Comparison of ENCODE assay signal across 8 cellular contexts in the genomic region with DNA sequence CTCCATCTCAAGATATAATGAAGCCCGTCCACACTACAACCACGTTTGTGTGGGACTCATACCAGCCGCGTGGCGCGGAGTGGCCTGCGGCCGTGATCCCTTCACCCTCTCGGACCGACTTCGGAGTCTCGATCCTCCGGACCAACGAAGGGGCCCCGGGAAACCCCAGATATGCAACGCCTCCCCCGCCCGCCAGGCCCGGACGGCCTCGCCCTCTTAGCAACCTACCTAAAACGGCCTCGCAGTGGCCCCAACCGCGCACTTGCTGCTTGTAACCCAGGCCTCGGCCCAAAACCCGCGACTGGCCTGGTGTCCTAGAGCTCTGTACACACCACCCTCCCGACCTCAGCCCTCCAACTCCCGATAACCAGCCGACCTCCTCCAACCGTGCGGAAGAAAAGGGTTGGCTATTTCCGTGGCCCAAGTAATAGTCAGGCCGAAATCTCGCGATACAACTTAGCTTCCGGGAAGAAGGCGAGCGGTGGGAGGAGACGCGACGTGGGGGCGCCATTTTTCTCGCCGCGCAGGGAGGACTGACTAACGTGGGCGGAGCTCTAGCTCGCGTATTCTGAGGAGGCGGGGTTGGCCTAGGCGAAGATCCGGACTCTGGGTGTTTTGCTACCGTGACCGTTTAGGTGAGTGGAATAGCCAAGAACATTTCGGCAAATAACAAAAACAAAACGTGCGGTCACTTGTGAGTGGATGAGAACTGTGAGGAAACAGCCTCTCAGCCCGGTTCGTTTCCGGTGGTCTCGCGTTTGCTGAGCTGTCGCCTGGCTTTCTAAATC. TPM values are rescaled to one million over a fixed set of nuclear protein-coding genes. Genes with fewer than 3 reads are reported as not detected.
DNase-seq lines count a peak whose midpoint lies in the region; ATAC-seq and TF ChIP-seq lines count a peak whose summit lies in the region.

Gene C11orf54 (plus strand): TSS at position 579 of the 788 bp plus-strand sequence. CDS start 5,722 bp downstream, outside the sequence.
A gene with protein sequence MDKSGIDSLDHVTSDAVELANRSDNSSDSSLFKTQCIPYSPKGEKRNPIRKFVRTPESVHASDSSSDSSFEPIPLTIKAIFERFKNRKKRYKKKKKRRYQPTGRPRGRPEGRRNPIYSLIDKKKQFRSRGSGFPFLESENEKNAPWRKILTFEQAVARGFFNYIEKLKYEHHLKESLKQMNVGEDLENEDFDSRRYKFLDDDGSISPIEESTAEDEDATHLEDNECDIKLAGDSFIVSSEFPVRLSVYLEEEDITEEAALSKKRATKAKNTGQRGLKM (minus strand): TSS at position 402 of the 788 bp plus-strand sequence. CDS start 2,191 bp downstream, outside the sequence.

- peak within 1 kb of the TSS; percentile 99 for H3K4me3 Mint-ChIP-seq in CD14-positive monocyte

- H3K9me3 ChIP-seq in liver (ENCODE audit: control insufficient read depth in 4 of 4, low read length in 3 of 4) = no peaks in the 10 kb centered on the region

- TF ChIP-seq RAD21 in liver (IDR thresholded peaks at IDR 0.05) = peak; percentile 20 to 21

- WGBS in liver = under 1% methylated on average over 65 of the region's 65 CpGs

- H3K4me3 ChIP-seq in liver (ENCODE audit: low read depth in 1 of 3, low read length in 3 of 3) = peak within 1 kb of the TSS; percentile 79 to 97 (median 83)

- H3K27me3 Mint-ChIP-seq in CD14-positive monocyte (ENCODE audit: low read depth in 3 of 3) = peaks cover 0 to 2% (median 0%) of the 10 kb centered on the region in 3 donors

- no peak for TF ChIP-seq CTCF in CD14-positive monocyte (IDR thresholded peaks at IDR 0.05)
- no peak for TF ChIP-seq CTCF in liver (IDR thresholded peaks at IDR 0.05; ENCODE audit: low read depth, low read length, missing input control)

- H3K36me3 ChIP-seq in liver (ENCODE audit: control insufficient read depth in 4 of 4, insufficient read depth in 3 of 4, low read depth in 1 of 4, low read length in 3 of 4) = peaks cover 0 to 24% (median 24%) of the 10 kb centered on the region in 4 donors

- H3K36me3 Mint-ChIP-seq in CD14-positive monocyte = peaks cover 35 to 37% of the 10 kb centered on the region in 2 donors

- H3K9me3 Mint-ChIP-seq in CD14-positive monocyte = peaks cover 0 to 5% (median 0%) of the 10 kb centered on the region in 7 donors

- intact Hi-C loops in CD14-positive monocyte (cut with micrococcal nuclease) = loop anchor here (5.0 to 10.0 kb wide), 4 partner anchors 41 to 546 kb away; partner anchors contain the start of genes MED17 (in 2 of the 2) and SLC36A4 (in 2 of the 2)

- peak; percentile 83 for ATAC-seq in GM19395 (IDR thresholded peaks at IDR 0.05; ENCODE audit: unreplicated experiment)
- peak; percentile 79 for ATAC-seq in HG03565 (IDR thresholded peaks at IDR 0.05; ENCODE audit: unreplicated experiment)

- H3K4me1 ChIP-seq in liver (ENCODE audit: control insufficient read depth in 4 of 4, insufficient read depth in 4 of 4, low read length in 3 of 4) = peaks cover 1 to 42% (median 31%) of the 10 kb centered on the region in 4 donors

- H3K9ac ChIP-seq in liver (ENCODE audit: low read depth in 1 of 2, low read length in 2 of 2) = peak within 1 kb of the TSS; percentile 95 to 98

- DNase-seq in CD14-positive monocyte (ENCODE audit: low spot score) = peak; percentile 98
- DNase-seq in NCI-H774 (lab: John Stamatoyannopoulos, UW) = peak; percentile 99
- peak; percentile 95 to 96 for DNase-seq in activated CD4-positive, alpha-beta T cell treated with anti-CD3 and anti-CD28 coated beads, Interleukin-2, amount 50 U/mL, for 4 hours
- DNase-seq in dermis microvascular lymphatic vessel endothelial cell (ENCODE audit: low read depth in 2 of 2) = peak; percentile 95 to 98
- DNase-seq in stimulated activated CD4-positive, alpha-beta T cell treated with anti-CD3 and anti-CD28 coated beads, Interleukin-4, amount 100 ng/mL, for 24 hours = peak; percentile 97

- H3K27ac ChIP-seq in liver (ENCODE audit: low read depth in 1 of 2, low read length in 2 of 2) = peak within 1 kb of the TSS; percentile 98 to 99

- peak within 1 kb of the TSS; percentile 97 to 100 (median 99) for H3K27ac Mint-ChIP-seq in CD14-positive monocyte

- H3K27me3 ChIP-seq in liver (ENCODE audit: control insufficient read depth in 4 of 4, insufficient read depth in 4 of 4, low read length in 3 of 4) = no peaks in the 10 kb centered on the region

- H3K4me1 Mint-ChIP-seq in CD14-positive monocyte = peaks cover 49% of the 10 kb centered on the region

TF ChIP-seq in liver, 16 proteins besides CTCF, POLR2A, EP300 and RAD21:
- TF ChIP-seq HNF4A (conservative IDR thresholded peaks at IDR 0.05) (no peak), TAF1 (conservative IDR thresholded peaks at IDR 0.05) (peak; percentile 99), NR2F2 (IDR thresholded peaks at IDR 0.05) (peak; percentile 33), HNF4G (IDR thresholded peaks at IDR 0.05) (no peak), YY1 (IDR thresholded peaks at IDR 0.05) (peak; percentile 99), FOXA2 (IDR thresholded peaks at IDR 0.05) (no peak), JUND (IDR thresholded peaks at IDR 0.05) (no peak), EGR1 (IDR thresholded peaks at IDR 0.05; ENCODE audit: low read depth in 2 of 2) (peak; percentile 64 to 83), GABPA (IDR thresholded peaks at IDR 0.05 in 1 of 2, conservative IDR thresholded peaks at IDR 0.05 in 1 of 2) (peak; percentile 35 to 87), SP1 (IDR thresholded peaks at IDR 0.05) (peak; percentile 60), RXRA (IDR thresholded peaks at IDR 0.05) (peak in 1 of 2 donors; percentile 2), FOXA1 (IDR thresholded peaks at IDR 0.05) (no peak), MAX (IDR thresholded peaks at IDR 0.05) (no peak)
- TF ChIP-seq, protein P1, sequence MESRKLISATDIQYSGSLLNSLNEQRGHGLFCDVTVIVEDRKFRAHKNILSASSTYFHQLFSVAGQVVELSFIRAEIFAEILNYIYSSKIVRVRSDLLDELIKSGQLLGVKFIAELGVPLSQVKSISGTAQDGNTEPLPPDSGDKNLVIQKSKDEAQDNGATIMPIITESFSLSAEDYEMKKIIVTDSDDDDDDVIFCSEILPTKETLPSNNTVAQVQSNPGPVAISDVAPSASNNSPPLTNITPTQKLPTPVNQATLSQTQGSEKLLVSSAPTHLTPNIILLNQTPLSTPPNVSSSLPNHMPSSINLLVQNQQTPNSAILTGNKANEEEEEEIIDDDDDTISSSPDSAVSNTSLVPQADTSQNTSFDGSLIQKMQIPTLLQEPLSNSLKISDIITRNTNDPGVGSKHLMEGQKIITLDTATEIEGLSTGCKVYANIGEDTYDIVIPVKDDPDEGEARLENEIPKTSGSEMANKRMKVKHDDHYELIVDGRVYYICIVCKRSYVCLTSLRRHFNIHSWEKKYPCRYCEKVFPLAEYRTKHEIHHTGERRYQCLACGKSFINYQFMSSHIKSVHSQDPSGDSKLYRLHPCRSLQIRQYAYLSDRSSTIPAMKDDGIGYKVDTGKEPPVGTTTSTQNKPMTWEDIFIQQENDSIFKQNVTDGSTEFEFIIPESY (IDR thresholded peaks at IDR 0.05) = peak; percentile 99
- TF ChIP-seq, protein P2, sequence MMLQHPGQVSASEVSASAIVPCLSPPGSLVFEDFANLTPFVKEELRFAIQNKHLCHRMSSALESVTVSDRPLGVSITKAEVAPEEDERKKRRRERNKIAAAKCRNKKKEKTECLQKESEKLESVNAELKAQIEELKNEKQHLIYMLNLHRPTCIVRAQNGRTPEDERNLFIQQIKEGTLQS (IDR thresholded peaks at IDR 0.05) = no peak
- TF ChIP-seq, protein P3, sequence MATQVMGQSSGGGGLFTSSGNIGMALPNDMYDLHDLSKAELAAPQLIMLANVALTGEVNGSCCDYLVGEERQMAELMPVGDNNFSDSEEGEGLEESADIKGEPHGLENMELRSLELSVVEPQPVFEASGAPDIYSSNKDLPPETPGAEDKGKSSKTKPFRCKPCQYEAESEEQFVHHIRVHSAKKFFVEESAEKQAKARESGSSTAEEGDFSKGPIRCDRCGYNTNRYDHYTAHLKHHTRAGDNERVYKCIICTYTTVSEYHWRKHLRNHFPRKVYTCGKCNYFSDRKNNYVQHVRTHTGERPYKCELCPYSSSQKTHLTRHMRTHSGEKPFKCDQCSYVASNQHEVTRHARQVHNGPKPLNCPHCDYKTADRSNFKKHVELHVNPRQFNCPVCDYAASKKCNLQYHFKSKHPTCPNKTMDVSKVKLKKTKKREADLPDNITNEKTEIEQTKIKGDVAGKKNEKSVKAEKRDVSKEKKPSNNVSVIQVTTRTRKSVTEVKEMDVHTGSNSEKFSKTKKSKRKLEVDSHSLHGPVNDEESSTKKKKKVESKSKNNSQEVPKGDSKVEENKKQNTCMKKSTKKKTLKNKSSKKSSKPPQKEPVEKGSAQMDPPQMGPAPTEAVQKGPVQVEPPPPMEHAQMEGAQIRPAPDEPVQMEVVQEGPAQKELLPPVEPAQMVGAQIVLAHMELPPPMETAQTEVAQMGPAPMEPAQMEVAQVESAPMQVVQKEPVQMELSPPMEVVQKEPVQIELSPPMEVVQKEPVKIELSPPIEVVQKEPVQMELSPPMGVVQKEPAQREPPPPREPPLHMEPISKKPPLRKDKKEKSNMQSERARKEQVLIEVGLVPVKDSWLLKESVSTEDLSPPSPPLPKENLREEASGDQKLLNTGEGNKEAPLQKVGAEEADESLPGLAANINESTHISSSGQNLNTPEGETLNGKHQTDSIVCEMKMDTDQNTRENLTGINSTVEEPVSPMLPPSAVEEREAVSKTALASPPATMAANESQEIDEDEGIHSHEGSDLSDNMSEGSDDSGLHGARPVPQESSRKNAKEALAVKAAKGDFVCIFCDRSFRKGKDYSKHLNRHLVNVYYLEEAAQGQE (IDR thresholded peaks at IDR 0.05) = peak; percentile 96

RNA-seq across cellular contexts. Expression of gene C11orf54, which starts in this region (rescaled TPM):
- polyA plus RNA-seq in CD14-positive monocyte (10 to 100 TPM; 14.1 to 23.6 TPM), liver (100 to 1,000 TPM in 1 of 2 donors, 10 to 100 TPM in 1; 60.8 to 148 TPM)
- total RNA-seq in dermis microvascular lymphatic vessel endothelial cell (9.2 and 12.4 TPM in 2 replicates), liver (100 to 1,000 TPM in 1 of 2 donors, 10 to 100 TPM in 1; 79.8 to 154 TPM)

RNA-seq across cellular contexts. Expression of the second gene that starts in this region (rescaled TPM):
- polyA plus RNA-seq in CD14-positive monocyte (1 to 10 TPM; 5.9 to 7.4 TPM), liver (10 to 100 TPM; 18.2 to 27.9 TPM)
- total RNA-seq in dermis microvascular lymphatic vessel endothelial cell (67.5 and 85.4 TPM in 2 replicates), liver (10 to 100 TPM; 31.5 to 97.7 TPM)

Comparison
In these comparisons a context has a peak if more than half of its experiments do, and no peak if none do; other contexts are left out.
1. Peak in every context shown above with its lines: DNase-seq, ATAC-seq, H3K4me3 ChIP-seq and H3K27ac ChIP-seq.